Comparison of ENCODE assay signal across 8 cellular contexts in genomic region chr11:108199446-108200321, GRCh38. TPM values are rescaled to one million over a fixed set of nuclear protein-coding genes. Genes with fewer than 3 reads are reported as not detected.
DNase-seq lines count a peak whose midpoint lies in the region; ATAC-seq, FAIRE-seq and TF ChIP-seq lines count a peak whose summit lies in the region.

No MANE protein-coding gene starts in this region.

- peak; percentile 68 for DNase-seq in RWPE1 (ENCODE audit: low spot score)
- peak; percentile 97 for DNase-seq in bronchial epithelial cell (ENCODE audit: low read depth)
- DNase-seq in renal cortical epithelial cell (ENCODE audit: low read depth): peak; percentile 96
- no peak for DNase-seq in amniotic stem cell (lab: John Stamatoyannopoulos, UW)
- DNase-seq in NCI-H1417 treated with DMSO at 0.1 percent for 48 hours (lab: John Stamatoyannopoulos, UW): no peak
- no peak for DNase-seq in NCI-H510A (lab: John Stamatoyannopoulos, UW)

- H3K36me3 ChIP-seq in bronchial epithelial cell (ENCODE audit: control insufficient read depth, insufficient read depth, low read length): no peaks in the 10 kb centered on the region

- TF ChIP-seq CTCF in RWPE1 (conservative IDR thresholded peaks at IDR 0.05; ENCODE audit: low read depth) (no peak), bronchial epithelial cell (IDR thresholded peaks at IDR 0.05; ENCODE audit: insufficient read depth, low read length, severe bottlenecking) (no peak)

- CTCF ChIA-PET in RWPE1 (lab: Yijun Ruan, JAX): no interaction called here

- POLR2A ChIA-PET in RWPE1 (lab: Yijun Ruan, JAX; ENCODE audit: low non-redundant PET): no interaction called here

- no peak overlapping the region for H3K4me3 ChIP-seq in bronchial epithelial cell (ENCODE audit: low read depth, low read length)

- H3K27me3 ChIP-seq in bronchial epithelial cell (ENCODE audit: control insufficient read depth, insufficient read depth, low read length): no peaks in the 10 kb centered on the region

- FAIRE-seq in bronchial epithelial cell (lab: Jason Lieb, UNC): no peak

- H3K27ac ChIP-seq in RWPE1: peak overlapping the region; percentile 33

- no peak for TF ChIP-seq POLR2A in GM18505 (IDR thresholded peaks at IDR 0.05; ENCODE audit: borderline replicate concordance, extremely low read depth, insufficient read depth, insufficient read length)

- ATAC-seq in GM18505 (IDR thresholded peaks at IDR 0.05; ENCODE audit: unreplicated experiment) (peak; percentile 75), HG02623 (IDR thresholded peaks at IDR 0.05; ENCODE audit: unreplicated experiment) (peak; percentile 83)

RNA-seq across cellular contexts. Expression of gene NPAT, which starts 22.8 kb away (rescaled TPM):
- 5.5 and 5.8 TPM in 2 replicates for total RNA-seq in bronchial epithelial cell
- 14.4 and 18.8 TPM in 2 replicates for total RNA-seq in renal cortical epithelial cell

RNA-seq across cellular contexts. Expression of gene ATM, which starts 23.2 kb away (rescaled TPM):
- total RNA-seq in bronchial epithelial cell (37.8 and 39.8 TPM in 2 replicates), renal cortical epithelial cell (49.7 and 107 TPM in 2 replicates)

Comparison
In these comparisons a context has a peak if more than half of its experiments do, and no peak if none do; other contexts are left out.
1. DNase-seq: peak in RWPE1 (single experiment), bronchial epithelial cell (single experiment) and renal cortical epithelial cell (single experiment); none in amniotic stem cell (single experiment), NCI-H1417 treated with DMSO at 0.1 percent for 48 hours (single experiment) and NCI-H510A (single experiment).